Comparison of ENCODE assay signal across 8 cellular contexts in genomic region chrX:132384301-132384700, GRCh38.
"Had no signal": no experiment of that assay in that cellular context is flagged by ENCODE, and none has a peak within 500 bp of the region (broad histone marks: within the 10 kb centered on the region; RNA-seq: fewer than 3 reads in every experiment).

No MANE protein-coding gene starts in this region.

- DNase-seq: GM23248, GOT3, H7, H9, HCEC 1CT, HFFc6 had no signal

- ATAC-seq: GM23338, HCT116 had no signal
